Comparison of ENCODE assay signal across 8 cellular contexts in the genomic region with DNA sequence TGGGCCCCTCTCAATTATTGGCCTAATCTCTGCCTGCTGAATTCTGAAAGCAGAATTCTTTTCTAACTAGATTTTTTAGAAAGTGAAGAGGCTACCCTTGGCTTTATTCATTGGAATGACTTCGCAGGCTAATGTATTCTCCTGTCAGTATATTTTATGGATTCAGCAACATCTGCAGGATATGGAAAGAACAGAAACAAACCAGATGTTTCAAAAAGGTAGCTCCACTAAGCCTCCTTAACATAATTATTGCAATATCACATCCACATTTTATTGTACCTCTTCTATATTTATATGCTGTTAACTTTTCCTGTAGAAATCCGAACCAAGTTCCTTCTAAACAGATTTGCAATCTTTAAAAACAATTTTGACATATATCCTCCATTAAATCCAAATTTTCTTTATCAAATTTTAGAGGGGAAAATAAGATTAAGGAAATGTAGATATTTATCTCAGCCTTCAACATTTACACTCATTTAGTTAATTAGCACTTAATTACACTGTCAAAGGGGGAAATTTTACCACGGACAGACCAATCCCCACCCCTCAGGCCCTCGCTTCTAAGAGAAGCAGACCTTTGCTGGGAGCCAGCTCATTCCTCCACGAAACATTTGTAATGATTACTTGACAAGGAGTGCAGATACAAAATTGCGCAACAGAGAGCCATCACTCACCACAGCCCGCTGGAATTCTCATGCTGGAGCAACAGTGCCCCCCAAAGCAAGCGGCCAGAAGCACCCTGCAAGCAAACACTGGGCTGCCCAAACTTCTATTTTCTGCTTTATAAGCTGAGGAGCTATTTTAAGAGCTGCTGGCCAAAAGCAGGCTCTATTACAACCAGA.
DNase-seq lines count a peak whose midpoint lies in the region; ATAC-seq and TF ChIP-seq lines count a peak whose summit lies in the region.

No MANE protein-coding gene starts in this region.

- peak; percentile 35 for TF ChIP-seq CTCF in C4-2B (conservative IDR thresholded peaks at IDR 0.05)
- peak; percentile 80 for TF ChIP-seq CTCF in HFF-Myc (IDR thresholded peaks at IDR 0.05; ENCODE audit: low read depth, low read length, missing control alignments)

- H3K4me1 ChIP-seq in mesodermal cell (ENCODE audit: control insufficient read depth, insufficient read depth, low read length, poor library complexity, severe bottlenecking): no peaks in the 10 kb centered on the region

- no peaks in the 10 kb centered on the region for H3K36me3 ChIP-seq in mesodermal cell (ENCODE audit: control insufficient read depth, insufficient read depth, low read length)

- H3K4me3 ChIP-seq in HFF-Myc (replicated peaks; ENCODE audit: low read depth, low read length) (no peak overlapping the region), mesodermal cell (ENCODE audit: extremely low read depth, insufficient read depth, low read length, poor library complexity, severe bottlenecking) (no peak overlapping the region)

- WGBS in mesodermal cell (ENCODE audit: insufficient coverage in 2 of 2), 2 experiments: 20 to 43% methylated on average over 3 of the region's 8 CpGs

- H3K9me3 ChIP-seq in mesodermal cell (ENCODE audit: control insufficient read depth, low read length): peaks cover 10% of the 10 kb centered on the region

- H3K27ac ChIP-seq in C4-2B (no peak overlapping the region), epithelial cell of prostate (no peak overlapping the region), mesodermal cell (ENCODE audit: low read depth, low read length, severe bottlenecking) (peak overlapping the region; percentile 59)

- peak; percentile 81 for DNase-seq in HFF-Myc (ENCODE audit: extremely low read depth, low read depth)
- DNase-seq in RKO (ENCODE audit: low spot score): peak; percentile 14
- peak; percentile 36 for DNase-seq in epithelial cell of prostate (ENCODE audit: low read depth, low spot score)
- peak; percentile 90 for DNase-seq in ureter (ENCODE audit: low spot score)
- no peak for DNase-seq in stimulated activated naive CD4-positive, alpha-beta T cell treated with Interleukin-2 at 50 U/mL for 16 hours (lab: John Stamatoyannopoulos, UW)

- ATAC-seq in GM21423 (IDR thresholded peaks at IDR 0.05; ENCODE audit: unreplicated experiment): no peak
